Comparison of ENCODE assay signal across 18 cellular contexts in genomic region chr17:29135464-29135863, GRCh38. TPM values are rescaled to one million over a fixed set of nuclear protein-coding genes. Genes with fewer than 3 reads are reported as not detected.
DNase-seq lines count a peak whose midpoint lies in the region; ATAC-seq and TF ChIP-seq lines count a peak whose summit lies in the region.
"Had no signal": no experiment of that assay in that cellular context is flagged by ENCODE, and none has a peak within 500 bp of the region (broad histone marks: within the 10 kb centered on the region; RNA-seq: fewer than 3 reads in every experiment).

No MANE protein-coding gene starts in this region.

- TF ChIP-seq POLR2A in right lobe of liver (IDR thresholded peaks at IDR 0.05): no peak

- no peaks in the 10 kb centered on the region for H3K36me3 Mint-ChIP-seq in activated CD4-positive, alpha-beta T cell treated with anti-CD3 and anti-CD28 coated beads for 36 hours (ENCODE audit: low read depth)
- peaks cover 24% of the 10 kb centered on the region for H3K36me3 Mint-ChIP-seq in activated CD4-positive, alpha-beta T cell treated with anti-CD3 and anti-CD28 coated beads, Interleukin-2, amount 10 ng/mL, durations not matched to agents 7 days and 5 days (ENCODE audit: low read depth)
- H3K36me3 Mint-ChIP-seq in T-helper 17 cell (ENCODE audit: low read depth): no peaks in the 10 kb centered on the region
- peaks cover 0 to 4% (median 0%) of the 10 kb centered on the region in 3 donors for H3K36me3 Mint-ChIP-seq in immature natural killer cell

- H3K27me3 ChIP-seq in BLaER1 (no peaks in the 10 kb centered on the region), right lobe of liver (no peaks in the 10 kb centered on the region)
- H3K27me3 ChIP-seq: Peyer's patch had no signal

- H3K27ac Mint-ChIP-seq in activated CD4-positive, alpha-beta T cell treated with anti-CD3 and anti-CD28 coated beads for 36 hours: peak overlapping the region; percentile 61
- no peak overlapping the region for H3K27ac Mint-ChIP-seq in activated CD4-positive, alpha-beta T cell treated with anti-CD3 and anti-CD28 coated beads, Interleukin-2, amount 10 ng/mL, durations not matched to agents 7 days and 5 days
- H3K27ac Mint-ChIP-seq in T-helper 17 cell: peak overlapping the region; percentile 53
- no peak overlapping the region for H3K27ac Mint-ChIP-seq in immature natural killer cell

- no peak for ATAC-seq in activated CD4-positive, alpha-beta T cell treated with anti-CD3 and anti-CD28 coated beads for 36 hours
- ATAC-seq in T-helper 17 cell (no peak), right lobe of liver (peak in 3 of 4 donors; percentile 17 to 39 (median 28)), HG02763 (IDR thresholded peaks at IDR 0.05; ENCODE audit: unreplicated experiment) (no peak)
- ATAC-seq: K562, Right ventricle myocardium inferior had no signal

- H3K9ac ChIP-seq in BLaER1: peak overlapping the region; percentile 45; the same call in 1 of the 2 replicates

- no peaks in the 10 kb centered on the region for H3K9me3 Mint-ChIP-seq in activated CD4-positive, alpha-beta T cell treated with anti-CD3 and anti-CD28 coated beads for 36 hours (ENCODE audit: low read depth)
- no peaks in the 10 kb centered on the region for H3K9me3 Mint-ChIP-seq in activated CD4-positive, alpha-beta T cell treated with anti-CD3 and anti-CD28 coated beads, Interleukin-2, amount 10 ng/mL, durations not matched to agents 7 days and 5 days
- H3K9me3 Mint-ChIP-seq in immature natural killer cell: no peaks in the 10 kb centered on the region

- H3K27ac ChIP-seq in BLaER1 (peak overlapping the region; percentile 97; the same call in 1 of the 2 replicates), right lobe of liver (no peak overlapping the region)
- H3K27ac ChIP-seq: Peyer's patch had no signal

- peak overlapping the region; percentile 39 for H3K4me3 ChIP-seq in BLaER1
- no peak overlapping the region for H3K4me3 ChIP-seq in right lobe of liver
- H3K4me3 ChIP-seq: K562, Peyer's patch had no signal

- POLR2A ChIA-PET in activated CD4-positive, alpha-beta T cell treated with anti-CD3 and anti-CD28 coated beads for 36 hours (lab: Charles Lee): no interaction called here
- POLR2A ChIA-PET in activated CD4-positive, alpha-beta T cell treated with anti-CD3 and anti-CD28 coated beads, Interleukin-2, amount 10 ng/mL, durations not matched to agents 7 days and 5 days (lab: Charles Lee): no interaction called here

- WGBS in right lobe of liver (ENCODE audit: insufficient coverage, low coverage, low lambda C conversion rate, missing lambda C conversion rate): 24% methylated on average over 2 of the region's 2 CpGs

- CTCF ChIA-PET in activated CD4-positive, alpha-beta T cell treated with anti-CD3 and anti-CD28 coated beads for 36 hours (lab: Charles Lee): interaction anchor here (0.6 to 10.2 kb wide), 6 partner anchors 11 to 233 kb away, joined by 3 to 129 read pairs (median 34); no protein-coding TSS in a partner anchor
- CTCF ChIA-PET in activated CD4-positive, alpha-beta T cell treated with anti-CD3 and anti-CD28 coated beads, Interleukin-2, amount 10 ng/mL, durations not matched to agents 7 days and 5 days (lab: Charles Lee): interaction anchor here (0.9 to 2.0 kb wide), 2 partner anchors 10 to 20 kb away, joined by 4 to 9 read pairs; no protein-coding TSS in a partner anchor

- peaks cover 85% of the 10 kb centered on the region for H4K20me1 ChIP-seq in BLaER1

- H3K4me1 Mint-ChIP-seq in activated CD4-positive, alpha-beta T cell treated with anti-CD3 and anti-CD28 coated beads for 36 hours: peaks cover 81% of the 10 kb centered on the region
- H3K4me1 Mint-ChIP-seq in activated CD4-positive, alpha-beta T cell treated with anti-CD3 and anti-CD28 coated beads, Interleukin-2, amount 10 ng/mL, durations not matched to agents 7 days and 5 days: peaks cover 69% of the 10 kb centered on the region
- H3K4me1 Mint-ChIP-seq in T-helper 17 cell (peaks cover 51% of the 10 kb centered on the region), immature natural killer cell (peaks cover 47 to 57% of the 10 kb centered on the region in 2 donors)

- peaks cover 80% of the 10 kb centered on the region for H3K4me1 ChIP-seq in BLaER1
- peaks cover 0 to 40% (median 17%) of the 10 kb centered on the region in 4 donors for H3K4me1 ChIP-seq in right lobe of liver

- H3K9me3 ChIP-seq in BLaER1 (no peaks in the 10 kb centered on the region), T-helper 17 cell (ENCODE audit: control insufficient read depth, low read length, poor library complexity, severe bottlenecking) (no peaks in the 10 kb centered on the region), right lobe of liver (no peaks in the 10 kb centered on the region)
- H3K9me3 ChIP-seq: Peyer's patch had no signal

- H3K27me3 Mint-ChIP-seq in activated CD4-positive, alpha-beta T cell treated with anti-CD3 and anti-CD28 coated beads for 36 hours: no peaks in the 10 kb centered on the region
- no peaks in the 10 kb centered on the region for H3K27me3 Mint-ChIP-seq in activated CD4-positive, alpha-beta T cell treated with anti-CD3 and anti-CD28 coated beads, Interleukin-2, amount 10 ng/mL, durations not matched to agents 7 days and 5 days
- no peaks in the 10 kb centered on the region for H3K27me3 Mint-ChIP-seq in T-helper 17 cell
- peaks cover 0 to 3% (median 0%) of the 10 kb centered on the region in 3 donors for H3K27me3 Mint-ChIP-seq in immature natural killer cell (ENCODE audit: low read depth in 3 of 3)

- no peak for TF ChIP-seq CTCF in right lobe of liver (IDR thresholded peaks at IDR 0.05)

- peaks cover 71% of the 10 kb centered on the region for H3K36me3 ChIP-seq in BLaER1
- H3K36me3 ChIP-seq in right lobe of liver: peaks cover 0 to 4% (median 0%) of the 10 kb centered on the region in 4 donors

- no peak overlapping the region for H3K4me3 Mint-ChIP-seq in activated CD4-positive, alpha-beta T cell treated with anti-CD3 and anti-CD28 coated beads for 36 hours
- H3K4me3 Mint-ChIP-seq in activated CD4-positive, alpha-beta T cell treated with anti-CD3 and anti-CD28 coated beads, Interleukin-2, amount 10 ng/mL, durations not matched to agents 7 days and 5 days: no peak overlapping the region
- H3K4me3 Mint-ChIP-seq in T-helper 17 cell (peak overlapping the region; percentile 19), immature natural killer cell (no peak overlapping the region)

- intact Hi-C loops in activated CD4-positive, alpha-beta T cell treated with anti-CD3 and anti-CD28 coated beads for 36 hours (cut with DNase I, micrococcal nuclease): loop anchor here in 1 of 2 experiments (5.0 kb wide), 1 partner anchor 432 kb away; the partner anchor contains the start of genes ABHD15 and TP53I13
- intact Hi-C loops in right lobe of liver (cut with DNase I): no loop called here

- peak; percentile 30 for DNase-seq in activated CD4-positive, alpha-beta T cell treated with anti-CD3 and anti-CD28 coated beads for 36 hours
- no peak for DNase-seq in activated CD4-positive, alpha-beta T cell treated with anti-CD3 and anti-CD28 coated beads, Interleukin-2, amount 10 ng/mL, durations not matched to agents 7 days and 5 days
- DNase-seq in T-helper 17 cell (no peak), right lobe of liver (peak in 1 of 3 donors; percentile 48), NCI-H1436 (lab: John Stamatoyannopoulos, UW) (no peak), immature natural killer cell (no peak)
- DNase-seq: DMS 273 treated with DMSO at 0.1 percent for 48 hours, GDM1, GOT3, NCI-H1436 treated with DMSO at 0.1 percent for 48 hours, NCI-H2029 treated with DMSO at 0.1 percent for 48 hours, NCI-H2227 treated with DMSO at 0.1 percent for 48 hours, NCI-H524 treated with DMSO at 0.1 percent for 48 hours, Peyer's patch had no signal

- H3K4me2 ChIP-seq in BLaER1: peak overlapping the region; percentile 96

RNA-seq across cellular contexts. Expression of gene MYO18A, which starts 44.7 kb away (rescaled TPM):
- total RNA-seq in activated CD4-positive, alpha-beta T cell treated with anti-CD3 and anti-CD28 coated beads for 36 hours: 10 to 100 TPM; 31.9 to 38.2 TPM
- 100 to 1,000 TPM in 1 of 2 experiments, 10 to 100 TPM in 1; 82.2 to 101 TPM for total RNA-seq in activated CD4-positive, alpha-beta T cell treated with anti-CD3 and anti-CD28 coated beads, Interleukin-2, amount 10 ng/mL, durations not matched to agents 7 days and 5 days
- 100 to 1,000 TPM; 142 to 153 TPM for total RNA-seq in T-helper 17 cell
- 10 to 100 TPM; 50.1 to 98.2 (median 81.8) TPM for total RNA-seq in right lobe of liver
- 10 to 100 TPM in 1 of 3 donors, 1 to 10 TPM in 2; 1.5 to 32.5 (median 5.2) TPM for polyA plus RNA-seq in immature natural killer cell

Comparison
In these comparisons a context has a peak if more than half of its experiments do, and no peak if none do; other contexts are left out.
1. H3K27ac Mint-ChIP-seq: peak in activated CD4-positive, alpha-beta T cell treated with anti-CD3 and anti-CD28 coated beads for 36 hours (single experiment) and T-helper 17 cell (single experiment); none in activated CD4-positive, alpha-beta T cell treated with anti-CD3 and anti-CD28 coated beads, Interleukin-2, amount 10 ng/mL, durations not matched to agents 7 days and 5 days (single experiment) and immature natural killer cell (0 of 6).
2. ATAC-seq: peak in right lobe of liver (3 of 4); none in activated CD4-positive, alpha-beta T cell treated with anti-CD3 and anti-CD28 coated beads for 36 hours (single experiment), T-helper 17 cell (single experiment) and HG02763 (single experiment).